ENCODE assay signal across 16 cellular contexts in the genomic region with DNA sequence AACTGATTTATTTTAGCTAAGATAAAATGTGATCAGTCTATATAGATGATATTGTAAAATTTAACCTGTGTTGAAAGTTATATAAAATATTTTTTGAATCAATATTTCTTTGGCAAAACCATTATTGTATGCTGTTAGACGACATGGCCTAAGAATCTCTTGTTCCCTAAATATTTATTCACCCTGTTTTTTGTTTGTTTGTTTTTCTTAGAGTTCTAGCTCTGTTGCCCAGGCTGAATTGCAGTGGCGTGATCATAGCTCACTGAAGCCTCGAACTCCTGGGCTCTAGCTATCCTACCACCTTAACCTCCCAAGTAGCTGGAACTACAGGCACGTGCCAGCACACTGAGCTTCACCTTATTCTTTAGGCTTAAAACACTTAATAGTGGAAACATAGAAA.
DNase-seq lines count a peak whose midpoint lies in the region; ATAC-seq and TF ChIP-seq lines count a peak whose summit lies in the region.
"Had no signal": no experiment of that assay in that cellular context is flagged by ENCODE, and none has a peak within 500 bp of the region (broad histone marks: within the 10 kb centered on the region; RNA-seq: fewer than 3 reads in every experiment).

No MANE protein-coding gene starts in this region.

- H4K20me1 ChIP-seq in PC-9 (ENCODE audit: insufficient read depth): no peaks in the 10 kb centered on the region

- H2BK12ac ChIP-seq in mesenchymal stem cell (ENCODE audit: low read length in 2 of 2): no peak overlapping the region

- H3K36me3 ChIP-seq in breast epithelium (no peaks in the 10 kb centered on the region), PC-9 (ENCODE audit: low read depth) (no peaks in the 10 kb centered on the region), mesenchymal stem cell (ENCODE audit: control insufficient read depth in 1 of 2, insufficient read depth in 2 of 2, low read depth in 1 of 2, low read length in 2 of 2) (no peaks in the 10 kb centered on the region)
- H3K36me3 ChIP-seq: HAP-1 had no signal

- no peaks in the 10 kb centered on the region for H3K27me3 ChIP-seq in breast epithelium
- H3K27me3 ChIP-seq in PC-9 (ENCODE audit: insufficient read depth, low read depth): no peaks in the 10 kb centered on the region
- H3K27me3 ChIP-seq in mesenchymal stem cell (ENCODE audit: control insufficient read depth in 1 of 2, insufficient read depth in 1 of 2, low read length in 2 of 2): no peaks in the 10 kb centered on the region

- no peak for ATAC-seq in activated CD8-positive, alpha-beta T cell treated with anti-CD3 and anti-CD28 coated beads, Interleukin-2, amount 10 ng/mL, durations not matched to agents 7 days and 5 days
- ATAC-seq in GM21717 (IDR thresholded peaks at IDR 0.05; ENCODE audit: unreplicated experiment): no peak
- ATAC-seq in left lobe of liver: no peak
- ATAC-seq: A549 had no signal

- H2BK5ac ChIP-seq in mesenchymal stem cell (ENCODE audit: low read depth, low read length, poor library complexity, severe bottlenecking): no peak overlapping the region

- no peak overlapping the region for H3K27ac ChIP-seq in breast epithelium
- no peak overlapping the region for H3K27ac ChIP-seq in PC-9
- no peak overlapping the region for H3K27ac ChIP-seq in mesenchymal stem cell (ENCODE audit: low read length, poor library complexity, severe bottlenecking)
- H3K27ac ChIP-seq: 22Rv1, A549, C4-2B, GM23248 had no signal

- H3K79me1 ChIP-seq in mesenchymal stem cell (replicated peaks; ENCODE audit: low read length, poor library complexity, severe bottlenecking): no peaks in the 10 kb centered on the region

- POLR2A ChIA-PET in MCF 10A (lab: Yijun Ruan, JAX): interaction anchor here (1.1 to 1.2 kb wide), 4 partner anchors 16 to 516 kb away, joined by 3 to 5 read pairs (median 4); a partner anchor contains a TSS
- POLR2A ChIA-PET in PC-9 (lab: Charles Lee; ENCODE audit: unreplicated experiment): no interaction called here
- POLR2A ChIA-PET in activated CD8-positive, alpha-beta T cell treated with anti-CD3 and anti-CD28 coated beads, Interleukin-2, amount 10 ng/mL, durations not matched to agents 7 days and 5 days (lab: Charles Lee): no interaction called here

- H3F3A ChIP-seq in PC-9 (ENCODE audit: insufficient read depth, low read depth): no peaks in the 10 kb centered on the region

- H4K91ac ChIP-seq in mesenchymal stem cell (ENCODE audit: low read length): no peak overlapping the region

- BruUV-seq in MCF 10A (replicated peaks; lab: Mats Ljungman, UMichigan) (no TSS peak), PC-9 (replicated peaks; lab: Mats Ljungman, UMichigan) (no TSS peak)

- no peaks in the 10 kb centered on the region for H3K79me2 ChIP-seq in PC-9 (ENCODE audit: low read depth)

- H3K27me3 Mint-ChIP-seq in MCF 10A (ENCODE audit: insufficient read depth, unreplicated experiment): no peaks in the 10 kb centered on the region
- H3K27me3 Mint-ChIP-seq in activated CD8-positive, alpha-beta T cell treated with anti-CD3 and anti-CD28 coated beads, Interleukin-2, amount 10 ng/mL, durations not matched to agents 7 days and 5 days (ENCODE audit: low read depth): no peaks in the 10 kb centered on the region

- H3K9me3 ChIP-seq in breast epithelium: no peaks in the 10 kb centered on the region
- H3K9me3 ChIP-seq in PC-9 (ENCODE audit: insufficient read depth, low read depth): no peaks in the 10 kb centered on the region
- H3K9me3 ChIP-seq in mesenchymal stem cell (ENCODE audit: control insufficient read depth, low read length): no peaks in the 10 kb centered on the region
- H3K9me3 ChIP-seq: A549, Caco-2, HAP-1 had no signal

- H3K18ac ChIP-seq in mesenchymal stem cell (ENCODE audit: low read depth in 1 of 2, low read length in 2 of 2): peak overlapping the region in 1 of 2 experiments; percentile 28

- H3K4me3 ChIP-seq in breast epithelium (no peak overlapping the region), PC-9 (no peak overlapping the region), mesenchymal stem cell (ENCODE audit: insufficient read depth in 1 of 2, low read depth in 1 of 2, low read length in 2 of 2) (no peak overlapping the region)
- H3K4me3 ChIP-seq: A549, GM23248, HAP-1 had no signal

- 79% methylated on average over 4 of the region's 4 CpGs for WGBS in mesenchymal stem cell

- H3K9ac ChIP-seq in mesenchymal stem cell (ENCODE audit: low read length): no peak overlapping the region
- H3K9ac ChIP-seq: GM23248 had no signal

- no peak overlapping the region for H2AK5ac ChIP-seq in mesenchymal stem cell (ENCODE audit: low read length, severe bottlenecking)

- no peak overlapping the region for H3K4me3 Mint-ChIP-seq in MCF 10A (ENCODE audit: unreplicated experiment)
- H3K4me3 Mint-ChIP-seq in activated CD8-positive, alpha-beta T cell treated with anti-CD3 and anti-CD28 coated beads, Interleukin-2, amount 10 ng/mL, durations not matched to agents 7 days and 5 days: no peak overlapping the region
- H3K4me3 Mint-ChIP-seq: CD4-positive, alpha-beta T cell had no signal

- H3K9me2 ChIP-seq in PC-9 (ENCODE audit: insufficient read depth): no peaks in the 10 kb centered on the region

- H3K4me1 ChIP-seq in breast epithelium (no peaks in the 10 kb centered on the region), PC-9 (replicated peaks; ENCODE audit: insufficient read depth) (no peaks in the 10 kb centered on the region), mesenchymal stem cell (ENCODE audit: control insufficient read depth, insufficient read depth, low read depth, low read length) (no peaks in the 10 kb centered on the region)
- H3K4me1 ChIP-seq: Caco-2 had no signal

- no peaks in the 10 kb centered on the region for H3K36me3 Mint-ChIP-seq in MCF 10A (ENCODE audit: insufficient read depth, unreplicated experiment)
- no peaks in the 10 kb centered on the region for H3K36me3 Mint-ChIP-seq in activated CD8-positive, alpha-beta T cell treated with anti-CD3 and anti-CD28 coated beads, Interleukin-2, amount 10 ng/mL, durations not matched to agents 7 days and 5 days (ENCODE audit: low read depth)

- no peak overlapping the region for H2BK15ac ChIP-seq in mesenchymal stem cell (ENCODE audit: low read depth, poor library complexity, severe bottlenecking)

- no peak for TF ChIP-seq POLR2A in breast epithelium (IDR thresholded peaks at IDR 0.05)

- peak overlapping the region; percentile 40; the same call in 1 of the 2 replicates for H2AFZ ChIP-seq in PC-9
- no peak overlapping the region for H2AFZ ChIP-seq in mesenchymal stem cell (ENCODE audit: low read depth, low read length)
- H2AFZ ChIP-seq: GM23248 had no signal

- no peak overlapping the region for H3K14ac ChIP-seq in mesenchymal stem cell (ENCODE audit: low read length in 2 of 2)

- no peak overlapping the region for H3K4ac ChIP-seq in mesenchymal stem cell (ENCODE audit: low read depth in 1 of 2, low read length in 2 of 2)

- H3K27ac Mint-ChIP-seq in MCF 10A (ENCODE audit: low read depth, unreplicated experiment): peak overlapping the region; percentile 79
- H3K27ac Mint-ChIP-seq in activated CD8-positive, alpha-beta T cell treated with anti-CD3 and anti-CD28 coated beads, Interleukin-2, amount 10 ng/mL, durations not matched to agents 7 days and 5 days: no peak overlapping the region
- H3K27ac Mint-ChIP-seq: CD4-positive, alpha-beta T cell had no signal

- no peak overlapping the region for H3K23ac ChIP-seq in mesenchymal stem cell (ENCODE audit: low read length in 2 of 2)

- H2BK120ac ChIP-seq in mesenchymal stem cell (ENCODE audit: low read depth, low read length): peak overlapping the region; percentile 34

- H3K4me1 Mint-ChIP-seq in MCF 10A (ENCODE audit: insufficient read depth, unreplicated experiment): peaks cover 8% of the 10 kb centered on the region
- no peaks in the 10 kb centered on the region for H3K4me1 Mint-ChIP-seq in activated CD8-positive, alpha-beta T cell treated with anti-CD3 and anti-CD28 coated beads, Interleukin-2, amount 10 ng/mL, durations not matched to agents 7 days and 5 days (ENCODE audit: low read depth)

- no peaks in the 10 kb centered on the region for H3K9me3 Mint-ChIP-seq in MCF 10A (ENCODE audit: unreplicated experiment)
- H3K9me3 Mint-ChIP-seq in activated CD8-positive, alpha-beta T cell treated with anti-CD3 and anti-CD28 coated beads, Interleukin-2, amount 10 ng/mL, durations not matched to agents 7 days and 5 days (ENCODE audit: insufficient read depth): no peaks in the 10 kb centered on the region
- H3K9me3 Mint-ChIP-seq: CD4-positive, alpha-beta T cell had no signal

- intact Hi-C loops in MCF 10A (cut with micrococcal nuclease) (loop anchor here (5.0 to 10.0 kb wide), 2 partner anchors 113 to 411 kb away; a partner anchor contains a TSS), breast epithelium (cut with DNase I; ENCODE audit: low total_unique reads) (no loop called here), PC-9 (cut with micrococcal nuclease; ENCODE audit: unreplicated experiment) (no loop called here)

- CTCF ChIA-PET in MCF 10A (lab: Yijun Ruan, JAX) (interaction anchor here (0.7 kb wide), 1 partner anchor 17 kb away, joined by 3 read pairs; no protein-coding TSS in a partner anchor), PC-9 (lab: Charles Lee) (no interaction called here)
- CTCF ChIA-PET in activated CD8-positive, alpha-beta T cell treated with anti-CD3 and anti-CD28 coated beads, Interleukin-2, amount 10 ng/mL, durations not matched to agents 7 days and 5 days (lab: Charles Lee): no interaction called here

- H4K8ac ChIP-seq in mesenchymal stem cell (ENCODE audit: low read length): no peak overlapping the region

- H3K4me2 ChIP-seq in PC-9 (no peak overlapping the region), mesenchymal stem cell (ENCODE audit: low read length, poor library complexity, severe bottlenecking) (no peak overlapping the region)

- no peak for TF ChIP-seq CTCF in MCF 10A (IDR thresholded peaks at IDR 0.05; ENCODE audit: unreplicated experiment)
- no peak for TF ChIP-seq CTCF in breast epithelium (IDR thresholded peaks at IDR 0.05)
- no peak for TF ChIP-seq CTCF in PC-9 (conservative IDR thresholded peaks at IDR 0.05)

- DNase-seq in MCF 10A (ENCODE audit: unreplicated experiment) (no peak), breast epithelium (ENCODE audit: low spot score in 2 of 2) (no peak), PC-9 (no peak), mesenchymal stem cell (no peak), left lobe of liver (ENCODE audit: low spot score) (no peak)
- no peak for DNase-seq in activated CD8-positive, alpha-beta T cell treated with anti-CD3 and anti-CD28 coated beads, Interleukin-2, amount 10 ng/mL, durations not matched to agents 7 days and 5 days
- DNase-seq: AML-193; Caco-2; CD4-positive, alpha-beta T cell; GDM1; GM23248 had no signal
